Comparison of ENCODE assay signal across 16 cellular contexts in the genomic region with DNA sequence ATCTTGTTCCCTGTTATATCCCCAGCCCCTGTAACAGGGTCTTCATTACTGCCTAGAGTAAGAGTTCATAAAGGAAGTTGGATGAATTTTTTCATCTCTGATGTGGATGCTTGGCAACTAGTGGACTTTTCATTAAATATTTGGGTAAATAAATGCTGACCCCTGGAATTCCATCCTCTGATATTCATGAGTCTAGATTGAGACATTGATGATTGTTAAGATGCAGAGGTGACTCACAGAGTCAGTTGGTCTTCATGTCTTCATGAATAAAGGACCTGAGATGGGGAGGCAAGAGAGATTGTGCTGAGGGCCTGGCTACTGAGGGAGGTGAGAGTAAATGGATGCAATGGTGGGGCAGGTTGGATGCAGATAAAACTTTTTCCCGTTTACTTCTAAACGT.
"Had no signal": no experiment of that assay in that cellular context is flagged by ENCODE, and none has a peak within 500 bp of the region (broad histone marks: within the 10 kb centered on the region; RNA-seq: fewer than 3 reads in every experiment).

No MANE protein-coding gene starts in this region.

- H3K4me1 ChIP-seq: prostate gland, suprapubic skin, vagina had no signal

- DNase-seq: activated CD4-positive, alpha-beta T cell treated with anti-CD3 and anti-CD28 coated beads, Interleukin-2, amount 50 U/mL, for 4 hours; activated gamma-delta T cell treated with Interleukin-2 at 50 U/mL for 16 hours; dorsolateral prefrontal cortex; endodermal cell; hypothalamus; occipital lobe; T-helper 2 cell; trophoblast cell had no signal

- H3K36me3 ChIP-seq: cardiac muscle cell, prostate gland, right atrium auricular region, suprapubic skin, vagina had no signal

- H3K27me3 ChIP-seq: cardiac muscle cell, right atrium auricular region, suprapubic skin, vagina had no signal

- H3K27ac ChIP-seq: cardiac muscle cell, dorsolateral prefrontal cortex, epithelial cell of prostate, prostate gland, skin epidermis, suprapubic skin, vagina had no signal

- H3K9me3 ChIP-seq: prostate gland, right atrium auricular region, suprapubic skin, vagina had no signal

- ATAC-seq: activated naive CD4-positive, alpha-beta T cell treated with anti-CD3 and anti-CD28 coated beads, Interleukin-2, amount 50 U/mL, for 72 hours had no signal

- H3K4me3 ChIP-seq: cardiac muscle cell, dorsolateral prefrontal cortex, prostate gland, right atrium auricular region, skin epidermis, suprapubic skin, vagina had no signal
